25 cellular contexts compared by ENCODE assay signal in genomic region chr12:120614873-120615272, GRCh38. TPM values are rescaled to one million over a fixed set of nuclear protein-coding genes. Genes with fewer than 3 reads are reported as not detected.
"Had no signal": no experiment of that assay in that cellular context is flagged by ENCODE, and none has a peak within 500 bp of the region (broad histone marks: within the 10 kb centered on the region; RNA-seq: fewer than 3 reads in every experiment).

No MANE protein-coding gene starts in this region.

- DNase-seq: activated CD4-positive, alpha-beta T cell treated with anti-CD3 and anti-CD28 coated beads, Interleukin-2, amount 10 ng/mL, durations not matched to agents 7 days and 5 days; activated CD4-positive, CD25-positive, alpha-beta regulatory T cell; activated CD8-positive, alpha-beta memory T cell treated with anti-CD3 and anti-CD28 coated beads for 24 hours; activated T-cell treated with anti-CD3 and anti-CD28 coated beads, Interleukin-2, amount 50 U/mL, for 72 hours; amygdala; Karpas-422; MM.1S; NCI-H1105 treated with DMSO at 0.1 percent for 48 hours; NCI-H1436 treated with DMSO at 0.1 percent for 48 hours; NCI-H187; NCI-H2081; NCI-H510A treated with DMSO at 0.1 percent for 48 hours; NCI-H69; NK-92 treated with Interleukin-12 subunit alpha and Interleukin-12 subunit beta, amount 100 ng/mL, for 24 hours; OCI-M1; Right ventricle myocardium superior; SJCRH30; SK-N-SH; T-helper 1 cell had no signal

- H3K36me3 Mint-ChIP-seq: brain had no signal

- H3K4me3 Mint-ChIP-seq: activated CD4-positive, alpha-beta T cell treated with anti-CD3 and anti-CD28 coated beads, Interleukin-2, amount 10 ng/mL, durations not matched to agents 7 days and 5 days; activated T-cell treated with anti-CD3 and anti-CD28 coated beads, Interleukin-2, amount 50 U/mL, for 72 hours; brain had no signal

- H3K27ac Mint-ChIP-seq: activated CD4-positive, alpha-beta T cell treated with anti-CD3 and anti-CD28 coated beads, Interleukin-2, amount 10 ng/mL, durations not matched to agents 7 days and 5 days; brain had no signal

- H3K4me3 ChIP-seq: cardiac muscle cell, K562, SJCRH30 had no signal

- H3K27me3 ChIP-seq: SJCRH30 had no signal

- H3K4me1 Mint-ChIP-seq: activated CD4-positive, alpha-beta T cell treated with anti-CD3 and anti-CD28 coated beads, Interleukin-2, amount 10 ng/mL, durations not matched to agents 7 days and 5 days had no signal

- ATAC-seq: K562, Panc1 had no signal

- H3K36me3 ChIP-seq: cardiac muscle cell, SJCRH30 had no signal

- FAIRE-seq: astrocyte, K562 had no signal

- H3K9me3 Mint-ChIP-seq: activated CD4-positive, alpha-beta T cell treated with anti-CD3 and anti-CD28 coated beads, Interleukin-2, amount 10 ng/mL, durations not matched to agents 7 days and 5 days; activated T-cell treated with anti-CD3 and anti-CD28 coated beads, Interleukin-2, amount 50 U/mL, for 72 hours had no signal

RNA-seq across cellular contexts. Expression of gene CABP1, which starts 25.6 kb away (rescaled TPM):
- total RNA-seq: cardiac muscle cell; K562; T-helper 2 cell treated with Interferon-gamma antibody and Interleukin-4, amounts not matched to agents 100 ng/mL and 5 ng/mL, for 36 hours had no signal
